Comparison of ENCODE assay signal across 18 cellular contexts in the genomic region with DNA sequence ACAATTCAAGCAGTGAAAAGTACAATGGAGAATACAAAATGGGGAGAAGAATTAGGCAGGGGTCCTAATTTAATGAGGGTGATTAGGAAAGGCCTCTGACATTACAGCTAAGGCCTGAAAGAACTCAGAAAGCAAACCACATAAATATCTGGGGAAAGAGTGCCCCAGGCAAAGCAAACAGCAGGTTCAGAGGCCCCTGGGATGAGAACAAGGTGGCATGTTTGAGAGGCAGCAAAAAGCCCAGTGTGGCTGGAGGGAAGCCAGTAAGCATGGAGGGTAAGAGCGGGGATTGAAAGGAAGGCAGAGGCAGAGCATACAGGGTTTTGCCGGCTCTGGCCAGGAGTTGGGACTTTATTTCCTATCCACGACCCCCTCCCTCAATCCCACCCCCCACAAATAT.
"Had no signal": no experiment of that assay in that cellular context is flagged by ENCODE, and none has a peak within 500 bp of the region (broad histone marks: within the 10 kb centered on the region; RNA-seq: fewer than 3 reads in every experiment).

No MANE protein-coding gene starts in this region.

- H3K4me3 ChIP-seq: gastroesophageal sphincter, left ventricle myocardium inferior, prostate gland, sigmoid colon, suprapubic skin had no signal

- H3K27ac ChIP-seq: gastroesophageal sphincter, left ventricle myocardium inferior, prostate gland, sigmoid colon, suprapubic skin had no signal

- H3K9me3 Mint-ChIP-seq: dendritic cell treated with granulocyte-macrophage colony-stimulating factor and Interleukin-4, amounts not matched to agents 40 ng/mL and 50 ng/mL, for 4 days; effector memory CD8-positive, alpha-beta T cell; nephron had no signal

- H3K27me3 Mint-ChIP-seq: activated naive CD8-positive, alpha-beta T cell treated with anti-CD3 and anti-CD28 coated beads for 36 hours; effector memory CD8-positive, alpha-beta T cell had no signal

- H3K4me1 Mint-ChIP-seq: nephron had no signal

- H3K27ac Mint-ChIP-seq: activated naive CD8-positive, alpha-beta T cell treated with anti-CD3 and anti-CD28 coated beads for 36 hours; dendritic cell treated with granulocyte-macrophage colony-stimulating factor and Interleukin-4, amounts not matched to agents 40 ng/mL and 50 ng/mL, for 4 days; effector memory CD8-positive, alpha-beta T cell; nephron had no signal

- DNase-seq: activated CD4-positive, alpha-beta T cell treated with anti-CD3 and anti-CD28 coated beads, Interleukin-2, amount 50 U/mL, for 4 hours; activated effector memory CD4-positive, alpha-beta T cell treated with Interleukin-2 at 50 U/mL for 16 hours; activated naive CD8-positive, alpha-beta T cell treated with anti-CD3 and anti-CD28 coated beads for 36 hours; activated T-cell treated with anti-CD3 and anti-CD28 coated beads, Interleukin-2, amount 50 U/mL, for 1 hour; cerebellar nuclear complex; effector memory CD8-positive, alpha-beta T cell; left ventricle myocardium inferior; mesenchymal stem cell; occipital lobe; sigmoid colon; stimulated activated CD4-positive, alpha-beta T cell treated with anti-CD3 and anti-CD28 coated beads, Interleukin-2, amount 100 ng/mL, for 24 hours; stimulated activated naive CD4-positive, alpha-beta T cell had no signal

- H3K36me3 ChIP-seq: gastroesophageal sphincter, left ventricle myocardium inferior, prostate gland, sigmoid colon, suprapubic skin had no signal

- H3K27me3 ChIP-seq: gastroesophageal sphincter, sigmoid colon, suprapubic skin had no signal

- H3K4me1 ChIP-seq: left ventricle myocardium inferior, prostate gland, sigmoid colon had no signal

- ATAC-seq: activated CD4-positive, CD25-positive, alpha-beta regulatory T cell treated with anti-CD3 and anti-CD28 coated beads, Interleukin-2, amount 50 U/mL, for 24 hours; effector memory CD8-positive, alpha-beta T cell; gastroesophageal sphincter had no signal

- H3K36me3 Mint-ChIP-seq: activated naive CD8-positive, alpha-beta T cell treated with anti-CD3 and anti-CD28 coated beads for 36 hours had no signal

- H3K4me3 Mint-ChIP-seq: activated naive CD8-positive, alpha-beta T cell treated with anti-CD3 and anti-CD28 coated beads for 36 hours; dendritic cell treated with granulocyte-macrophage colony-stimulating factor and Interleukin-4, amounts not matched to agents 40 ng/mL and 50 ng/mL, for 4 days; effector memory CD8-positive, alpha-beta T cell; nephron had no signal

- H3K9me3 ChIP-seq: gastroesophageal sphincter, left ventricle myocardium inferior, prostate gland, sigmoid colon, suprapubic skin had no signal
